Comparison of ENCODE assay signal across 1 cellular context in genomic region chr1:19313961-19314882, GRCh38.
A peak's percentile ranks its signal among the peaks of the same experiment; 100 is the strongest.
TF ChIP-seq lines count a peak whose summit lies in the region.

No MANE protein-coding gene starts in this region.

TF ChIP-seq in K562, 482 proteins besides CTCF, POLR2A, EP300 and RAD21:
- TF ChIP-seq BRCA1 (IDR thresholded peaks at IDR 0.05) (no peak), BRCA1 (CRISPR knock-in tag; IDR thresholded peaks at IDR 0.05) (0 out of 2 replicates have a peak, but pooled peaks have one; percentile 26), ZNF609 (CRISPR knock-in tag; IDR thresholded peaks at IDR 0.05; ENCODE audit: borderline replicate concordance) (0 out of 2 replicates have a peak, but pooled peaks have one; percentile 52), CHD7 (IDR thresholded peaks at IDR 0.05; ENCODE audit: low read depth, low read length) (no peak), ATF7 (IDR thresholded peaks at IDR 0.05) (no peak)
